In the genomic region with DNA sequence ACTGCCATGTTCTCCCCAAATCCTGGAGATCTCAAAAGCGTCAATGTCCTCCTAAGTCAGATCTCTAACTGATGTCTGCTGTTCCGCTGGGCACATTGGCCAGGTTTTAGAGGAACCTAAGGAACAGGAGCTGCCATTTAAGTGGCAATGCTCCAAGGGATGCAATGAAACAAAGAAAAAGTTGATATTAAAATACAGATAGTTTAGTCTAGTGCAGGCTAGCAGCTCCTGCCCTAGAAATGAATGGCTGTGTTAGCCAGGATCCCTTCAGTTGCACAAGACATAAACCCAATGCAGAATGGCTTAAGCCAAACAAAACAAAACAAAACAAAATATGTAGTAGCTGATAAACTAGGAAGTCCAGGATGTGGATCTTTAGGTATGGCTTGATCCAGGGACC, we compare ENCODE assay signal across 22 cellular contexts.
"Had no signal": no experiment of that assay in that cellular context is flagged by ENCODE, and none has a peak within 500 bp of the region (broad histone marks: within the 10 kb centered on the region; RNA-seq: fewer than 3 reads in every experiment).

No MANE protein-coding gene starts in this region.

- H3K27ac ChIP-seq: adrenal gland, ascending aorta, brain microvascular endothelial cell, neutrophil, right lobe of liver, transverse colon, VCaP had no signal

- H3K4me3 ChIP-seq: adrenal gland, ascending aorta, right lobe of liver, transverse colon had no signal

- ATAC-seq: esophagus mucosa, left cardiac atrium, right lobe of liver had no signal

- H3K4me1 ChIP-seq: adrenal gland, ascending aorta, right lobe of liver, transverse colon had no signal

- H3K36me3 ChIP-seq: adrenal gland, ascending aorta, neutrophil, right lobe of liver, transverse colon had no signal

- H3K9me3 ChIP-seq: adrenal gland, ascending aorta, neutrophil, right lobe of liver, transverse colon had no signal

- FAIRE-seq: frontal cortex, islet of Langerhans had no signal

- DNase-seq: activated CD4-positive, alpha-beta T cell treated with anti-CD3 and anti-CD28 coated beads for 4 hours; activated CD4-positive, alpha-beta T cell treated with anti-CD3 and anti-CD28 coated beads, Interleukin-2, amount 50 U/mL, for 4 hours; activated CD8-positive, alpha-beta memory T cell treated with anti-CD3 and anti-CD28 coated beads for 24 hours; activated effector memory CD4-positive, alpha-beta T cell treated with Interleukin-2 at 50 U/mL for 16 hours; activated naive CD4-positive, alpha-beta T cell treated with Interleukin-2 at 50 U/mL for 16 hours; adrenal gland; brain microvascular endothelial cell; central memory CD4-positive, alpha-beta T cell; endodermal cell; left cardiac atrium; naive B cell; nephron progenitor cell; right lobe of liver; stimulated activated CD4-positive, alpha-beta T cell treated with anti-CD3 and anti-CD28 coated beads, Interleukin-2, amount 100 ng/mL, for 48 hours; stimulated activated naive CD4-positive, alpha-beta T cell treated with Interleukin-2 at 50 U/mL for 16 hours; transverse colon had no signal

- H3K27me3 ChIP-seq: ascending aorta, brain microvascular endothelial cell, right lobe of liver had no signal
